8 cellular contexts compared by ENCODE assay signal in genomic region chr6:28211840-28212509, GRCh38. TPM values are rescaled to one million over a fixed set of nuclear protein-coding genes. Genes with fewer than 3 reads are reported as not detected.
DNase-seq lines count a peak whose midpoint lies in the region; ATAC-seq and TF ChIP-seq lines count a peak whose summit lies in the region.

No MANE protein-coding gene starts in this region.

- no peak overlapping the region for H3K27ac Mint-ChIP-seq in neural progenitor cell

- H3K36me3 Mint-ChIP-seq in neural progenitor cell, result no peaks in the 10 kb centered on the region

- H3K27me3 Mint-ChIP-seq in neural progenitor cell (ENCODE audit: insufficient read depth, low read depth), result peaks cover 54% of the 10 kb centered on the region

- no peaks in the 10 kb centered on the region for H3K9me3 ChIP-seq in breast epithelium
- H3K9me3 ChIP-seq in neural progenitor cell (ENCODE audit: low read depth), result no peaks in the 10 kb centered on the region

- no peaks in the 10 kb centered on the region for H3K79me2 ChIP-seq in neural progenitor cell (ENCODE audit: low read depth)

- H3K4me1 ChIP-seq in breast epithelium (no peaks in the 10 kb centered on the region), neural progenitor cell (peaks cover 14% of the 10 kb centered on the region)

- peak overlapping the region; percentile 83 for H3K4me3 Mint-ChIP-seq in neural progenitor cell

- H3K4me3 ChIP-seq in HL-60 (replicated peaks; ENCODE audit: insufficient read depth, low read length) (peak overlapping the region; percentile 47), breast epithelium (peak overlapping the region in 2 of 3 donors; percentile 47 to 58), neural progenitor cell (peak overlapping the region; percentile 57)

- no peak for TF ChIP-seq POLR2A in breast epithelium (IDR thresholded peaks at IDR 0.05)

- H3F3A ChIP-seq in neural progenitor cell (ENCODE audit: low read depth), result peaks cover 34% of the 10 kb centered on the region

- H3K27me3 ChIP-seq in HL-60 (ENCODE audit: insufficient read depth, poor library complexity, severe bottlenecking) (no peaks in the 10 kb centered on the region), breast epithelium (peaks cover 0 to 82% of the 10 kb centered on the region in 2 donors), neural progenitor cell (peaks cover 95% of the 10 kb centered on the region)

- peak overlapping the region; percentile 30; the same call in 1 of the 2 replicates for H3K27ac ChIP-seq in HL-60 (replicated peaks)
- H3K27ac ChIP-seq in breast epithelium, result peak overlapping the region; percentile 54 to 64
- no peak overlapping the region for H3K27ac ChIP-seq in neural progenitor cell

- DNase-seq in HL-60 (ENCODE audit: low read depth in 1 of 2, low spot score in 1 of 2), result no peak
- no peak for DNase-seq in breast epithelium (ENCODE audit: low spot score in 2 of 2)
- peak; percentile 38 for DNase-seq in neural progenitor cell (ENCODE audit: low spot score)
- no peak for DNase-seq in SW 1271 (lab: John Stamatoyannopoulos, UW)
- no peak for DNase-seq in SIG-M5 (lab: John Stamatoyannopoulos, UW)

- H3K9me3 Mint-ChIP-seq in neural progenitor cell, result peaks cover 4% of the 10 kb centered on the region

- peaks cover 26% of the 10 kb centered on the region for H3K4me1 Mint-ChIP-seq in neural progenitor cell

- TF ChIP-seq CTCF in HL-60 (IDR thresholded peaks at IDR 0.05; ENCODE audit: insufficient read depth, low read length), result no peak
- no peak for TF ChIP-seq CTCF in breast epithelium (IDR thresholded peaks at IDR 0.05)
- TF ChIP-seq CTCF in neural progenitor cell (IDR thresholded peaks at IDR 0.05), result no peak

- peak overlapping the region; percentile 78 for H2AFZ ChIP-seq in neural progenitor cell (replicated peaks)

- no peaks in the 10 kb centered on the region for H4K20me1 ChIP-seq in neural progenitor cell (ENCODE audit: low read depth)

- no peak overlapping the region for H3K9ac ChIP-seq in neural progenitor cell

- H3K4me2 ChIP-seq in neural progenitor cell, result peak overlapping the region; percentile 84

- intact Hi-C loops in breast epithelium (cut with DNase I; ENCODE audit: low total_unique reads), result no loop called here

- H3K36me3 ChIP-seq in breast epithelium (no peaks in the 10 kb centered on the region), neural progenitor cell (no peaks in the 10 kb centered on the region)

- peak; percentile 24 for ATAC-seq in GM19372 (IDR thresholded peaks at IDR 0.05; ENCODE audit: low read depth, unreplicated experiment)
- ATAC-seq in GM19397 (IDR thresholded peaks at IDR 0.05; ENCODE audit: unreplicated experiment), result no peak
- ATAC-seq in GM21423 (IDR thresholded peaks at IDR 0.05; ENCODE audit: unreplicated experiment), result no peak

RNA-seq across cellular contexts. Expression of gene ZSCAN9, which starts 13.1 kb away (rescaled TPM):
- total RNA-seq in breast epithelium, result 10 to 100 TPM in 2 of 3 donors, 1 to 10 TPM in 1; 9.0 to 19.3 (median 19.3) TPM
- total RNA-seq in neural progenitor cell (ENCODE audit: low replicate concordance), result 34.6 and 34.7 TPM in 2 replicates

RNA-seq across cellular contexts. Expression of gene ZKSCAN4, which starts 40.1 kb away (rescaled TPM):
- total RNA-seq in breast epithelium, result 1 to 10 TPM; 2.4 to 7.2 (median 5.9) TPM
- total RNA-seq in neural progenitor cell (ENCODE audit: low replicate concordance), result 5.9 and 9.8 TPM in 2 replicates

RNA-seq across cellular contexts. Expression of gene NKAPL, which starts 47.1 kb away (rescaled TPM):
- total RNA-seq in breast epithelium (1 to 10 TPM; 1.6 to 2.9 (median 2.3) TPM), neural progenitor cell (ENCODE audit: low replicate concordance) (not detected in 2 replicates)

RNA-seq across cellular contexts. Expression of gene ZSCAN26, which starts 55.0 kb away (rescaled TPM):
- total RNA-seq in breast epithelium, result 10 to 100 TPM; 13.8 to 31.1 (median 25.8) TPM
- 36.8 and 40.5 TPM in 2 replicates for total RNA-seq in neural progenitor cell (ENCODE audit: low replicate concordance)
